Comparison of ENCODE assay signal across 19 cellular contexts in genomic region chr10:51246156-51246555, GRCh38.
"Had no signal": no experiment of that assay in that cellular context is flagged by ENCODE, and none has a peak within 500 bp of the region (broad histone marks: within the 10 kb centered on the region; RNA-seq: fewer than 3 reads in every experiment).

No MANE protein-coding gene starts in this region.

- H3K4me3 ChIP-seq: esophagus squamous epithelium, lung, ovary had no signal

- H3K27me3 Mint-ChIP-seq: activated CD4-positive, alpha-beta memory T cell treated with anti-CD3 and anti-CD28 coated beads for 36 hours; activated CD4-positive, alpha-beta T cell treated with anti-CD3 and anti-CD28 coated beads for 36 hours; activated CD8-positive, alpha-beta memory T cell treated with anti-CD3 and anti-CD28 coated beads, Interleukin-2, amount 10 ng/mL, durations not matched to agents 7 days and 5 days; activated naive CD4-positive, alpha-beta T cell treated with anti-CD3 and anti-CD28 coated beads, Interleukin-2, amount 10 ng/mL, durations not matched to agents 7 days and 5 days had no signal

- H3K36me3 Mint-ChIP-seq: activated CD4-positive, alpha-beta memory T cell treated with anti-CD3 and anti-CD28 coated beads for 36 hours; activated CD8-positive, alpha-beta memory T cell treated with anti-CD3 and anti-CD28 coated beads, Interleukin-2, amount 10 ng/mL, durations not matched to agents 7 days and 5 days; activated naive CD4-positive, alpha-beta T cell treated with anti-CD3 and anti-CD28 coated beads, Interleukin-2, amount 10 ng/mL, durations not matched to agents 7 days and 5 days; stimulated activated effector memory CD8-positive, alpha-beta T cell treated with anti-CD3 and anti-CD28 coated beads, Interleukin-12 subunit alpha, Interleukin-12 subunit beta, amount 100 ng/mL, for 72 hours had no signal

- H3K4me1 Mint-ChIP-seq: activated CD4-positive, alpha-beta T cell treated with anti-CD3 and anti-CD28 coated beads for 36 hours; activated CD8-positive, alpha-beta memory T cell treated with anti-CD3 and anti-CD28 coated beads, Interleukin-2, amount 10 ng/mL, durations not matched to agents 7 days and 5 days; activated naive CD4-positive, alpha-beta T cell treated with anti-CD3 and anti-CD28 coated beads, Interleukin-2, amount 10 ng/mL, durations not matched to agents 7 days and 5 days; stimulated activated effector memory CD8-positive, alpha-beta T cell treated with anti-CD3 and anti-CD28 coated beads, Interleukin-12 subunit alpha, Interleukin-12 subunit beta, amount 100 ng/mL, for 72 hours had no signal

- FAIRE-seq: colon, urothelium cell line had no signal

- H3K27ac ChIP-seq: esophagus squamous epithelium, ovary had no signal

- H3K36me3 ChIP-seq: esophagus squamous epithelium, ovary had no signal

- H3K9me3 Mint-ChIP-seq: activated CD4-positive, alpha-beta memory T cell treated with anti-CD3 and anti-CD28 coated beads for 36 hours; activated naive CD4-positive, alpha-beta T cell treated with anti-CD3 and anti-CD28 coated beads, Interleukin-2, amount 10 ng/mL, durations not matched to agents 7 days and 5 days; activated T-helper 2 cell treated with anti-CD3 and anti-CD28 coated beads, Interferon-gamma antibody, Interleukin-2, Interleukin-4, amounts not matched to agents 10 μg/mL and 5 μg/mL and 100 μg/mL, durations not matched to agents 14 hours and 24 hours and 36 hours; neural crest cell; stimulated activated effector memory CD8-positive, alpha-beta T cell treated with anti-CD3 and anti-CD28 coated beads, Interleukin-12 subunit alpha, Interleukin-12 subunit beta, amount 100 ng/mL, for 72 hours had no signal

- H3K27me3 ChIP-seq: esophagus squamous epithelium, ovary had no signal

- DNase-seq: activated CD4-positive, alpha-beta memory T cell treated with anti-CD3 and anti-CD28 coated beads for 36 hours; activated CD4-positive, alpha-beta T cell treated with anti-CD3 and anti-CD28 coated beads for 36 hours; activated CD8-positive, alpha-beta memory T cell treated with anti-CD3 and anti-CD28 coated beads, Interleukin-2, amount 10 ng/mL, durations not matched to agents 7 days and 5 days; activated naive CD4-positive, alpha-beta T cell treated with anti-CD3 and anti-CD28 coated beads, Interleukin-2, amount 10 ng/mL, durations not matched to agents 7 days and 5 days; activated T-cell treated with anti-CD3 and anti-CD28 coated beads, Interleukin-2, amount 50 U/mL, for 1 hour; esophagus squamous epithelium; foreskin fibroblast; glutamatergic neuron; midbrain; stimulated activated CD4-positive, alpha-beta T cell treated with anti-CD3 and anti-CD28 coated beads, Interleukin-1b, Interleukin-23, amount 100 ng/mL, for 48 hours; T-helper 1 cell; T1000 had no signal

- H3K4me3 Mint-ChIP-seq: activated CD4-positive, alpha-beta memory T cell treated with anti-CD3 and anti-CD28 coated beads for 36 hours; activated CD4-positive, alpha-beta T cell treated with anti-CD3 and anti-CD28 coated beads for 36 hours; activated CD8-positive, alpha-beta memory T cell treated with anti-CD3 and anti-CD28 coated beads, Interleukin-2, amount 10 ng/mL, durations not matched to agents 7 days and 5 days; activated naive CD4-positive, alpha-beta T cell treated with anti-CD3 and anti-CD28 coated beads, Interleukin-2, amount 10 ng/mL, durations not matched to agents 7 days and 5 days; neural crest cell; stimulated activated effector memory CD8-positive, alpha-beta T cell treated with anti-CD3 and anti-CD28 coated beads, Interleukin-12 subunit alpha, Interleukin-12 subunit beta, amount 100 ng/mL, for 72 hours had no signal

- H3K9me3 ChIP-seq: esophagus squamous epithelium, ovary had no signal

- H3K27ac Mint-ChIP-seq: activated CD4-positive, alpha-beta memory T cell treated with anti-CD3 and anti-CD28 coated beads for 36 hours; activated CD4-positive, alpha-beta T cell treated with anti-CD3 and anti-CD28 coated beads for 36 hours; activated CD8-positive, alpha-beta memory T cell treated with anti-CD3 and anti-CD28 coated beads, Interleukin-2, amount 10 ng/mL, durations not matched to agents 7 days and 5 days; activated naive CD4-positive, alpha-beta T cell treated with anti-CD3 and anti-CD28 coated beads, Interleukin-2, amount 10 ng/mL, durations not matched to agents 7 days and 5 days; activated T-helper 2 cell treated with anti-CD3 and anti-CD28 coated beads, Interferon-gamma antibody, Interleukin-2, Interleukin-4, amounts not matched to agents 10 μg/mL and 5 μg/mL and 100 μg/mL, durations not matched to agents 14 hours and 24 hours and 36 hours; stimulated activated effector memory CD8-positive, alpha-beta T cell treated with anti-CD3 and anti-CD28 coated beads, Interleukin-12 subunit alpha, Interleukin-12 subunit beta, amount 100 ng/mL, for 72 hours had no signal
